ENCODE assay signal across 33 cellular contexts in genomic region chr2:127235082-127235702, GRCh38. TPM values are rescaled to one million over a fixed set of nuclear protein-coding genes. Genes with fewer than 3 reads are reported as not detected.
"Had no signal": no experiment of that assay in that cellular context is flagged by ENCODE, and none has a peak within 500 bp of the region (broad histone marks: within the 10 kb centered on the region; RNA-seq: fewer than 3 reads in every experiment).

No MANE protein-coding gene starts in this region.

- H3K27ac ChIP-seq: ascending aorta, cardiac muscle cell, Peyer's patch, SJSA1 had no signal

- H3K9me3 ChIP-seq: ascending aorta, SJSA1 had no signal

- H3K36me3 ChIP-seq: ascending aorta, cardiac muscle cell, MG63, Peyer's patch, SJSA1 had no signal

- DNase-seq: activated CD4-positive, alpha-beta T cell treated with anti-CD3 and anti-CD28 coated beads for 36 hours; activated CD4-positive, alpha-beta T cell treated with anti-CD3 and anti-CD28 coated beads, Interleukin-2, amount 10 ng/mL, durations not matched to agents 7 days and 5 days; activated CD4-positive, alpha-beta T cell treated with anti-CD3 and anti-CD28 coated beads, Interleukin-2, amount 50 U/mL, for 48 hours; activated CD8-positive, alpha-beta T cell treated with anti-CD3 and anti-CD28 coated beads, Interleukin-2, amount 10 ng/mL, durations not matched to agents 7 days and 5 days; activated gamma-delta T cell; activated naive CD4-positive, alpha-beta T cell treated with Interleukin-2 at 50 U/mL for 16 hours; activated naive CD8-positive, alpha-beta T cell treated with anti-CD3 and anti-CD28 coated beads, Interleukin-2, amount 10 ng/mL, durations not matched to agents 7 days and 5 days; activated T-cell treated with anti-CD3 and anti-CD28 coated beads, Interleukin-2, amount 50 U/mL, for 24 hours; amygdala; Kasumi-1; KBM-7; MG63; NCI-H1048; NCI-H1105 treated with DMSO at 0.1 percent for 48 hours; NCI-H1436; NCI-H1694; NCI-H1930; NCI-H2081 treated with DMSO at 0.1 percent for 48 hours; NCI-H510A; NCI-H69; NK-92 treated with Interleukin-12 subunit alpha and Interleukin-12 subunit beta, amount 100 ng/mL, for 24 hours; PC-3; Peyer's patch; RPMI8226; SHP77 treated with DMSO at 0.1 percent for 48 hours; SW 1271; T1000 had no signal

- H3K4me3 ChIP-seq: ascending aorta, cardiac muscle cell, MG63, Peyer's patch, SJSA1 had no signal

- H3K4me1 ChIP-seq: ascending aorta, Peyer's patch, SJSA1 had no signal

- H3K27me3 ChIP-seq: ascending aorta, cardiac muscle cell, MG63, Peyer's patch, SJSA1 had no signal

RNA-seq across cellular contexts. Expression of gene CYP27C1, which starts 15.1 kb away (rescaled TPM):
- total RNA-seq: activated CD4-positive, alpha-beta T cell treated with anti-CD3 and anti-CD28 coated beads for 36 hours; activated CD4-positive, alpha-beta T cell treated with anti-CD3 and anti-CD28 coated beads, Interleukin-2, amount 10 ng/mL, durations not matched to agents 7 days and 5 days; activated CD8-positive, alpha-beta T cell treated with anti-CD3 and anti-CD28 coated beads, Interleukin-2, amount 10 ng/mL, durations not matched to agents 7 days and 5 days; activated naive CD8-positive, alpha-beta T cell treated with anti-CD3 and anti-CD28 coated beads, Interleukin-2, amount 10 ng/mL, durations not matched to agents 7 days and 5 days; activated T-helper 2 cell treated with anti-CD3 and anti-CD28 coated beads, Interferon-gamma antibody, Interleukin-2, Interleukin-4, amounts not matched to agents 10 μg/mL and 5 μg/mL and 100 μg/mL, durations not matched to agents 14 hours and 24 hours and 36 hours; ascending aorta; T-helper 1 cell treated with Interleukin-12 subunit alpha and Interleukin-12 subunit beta and Interleukin-4 antibody, amounts not matched to agents 30 ng/mL and 1 ng/mL, for 36 hours; T-helper 2 cell treated with Interferon-gamma antibody and Interleukin-4, amounts not matched to agents 100 ng/mL and 5 ng/mL, for 36 hours had no signal
